11 cellular contexts compared by ENCODE assay signal in the genomic region with DNA sequence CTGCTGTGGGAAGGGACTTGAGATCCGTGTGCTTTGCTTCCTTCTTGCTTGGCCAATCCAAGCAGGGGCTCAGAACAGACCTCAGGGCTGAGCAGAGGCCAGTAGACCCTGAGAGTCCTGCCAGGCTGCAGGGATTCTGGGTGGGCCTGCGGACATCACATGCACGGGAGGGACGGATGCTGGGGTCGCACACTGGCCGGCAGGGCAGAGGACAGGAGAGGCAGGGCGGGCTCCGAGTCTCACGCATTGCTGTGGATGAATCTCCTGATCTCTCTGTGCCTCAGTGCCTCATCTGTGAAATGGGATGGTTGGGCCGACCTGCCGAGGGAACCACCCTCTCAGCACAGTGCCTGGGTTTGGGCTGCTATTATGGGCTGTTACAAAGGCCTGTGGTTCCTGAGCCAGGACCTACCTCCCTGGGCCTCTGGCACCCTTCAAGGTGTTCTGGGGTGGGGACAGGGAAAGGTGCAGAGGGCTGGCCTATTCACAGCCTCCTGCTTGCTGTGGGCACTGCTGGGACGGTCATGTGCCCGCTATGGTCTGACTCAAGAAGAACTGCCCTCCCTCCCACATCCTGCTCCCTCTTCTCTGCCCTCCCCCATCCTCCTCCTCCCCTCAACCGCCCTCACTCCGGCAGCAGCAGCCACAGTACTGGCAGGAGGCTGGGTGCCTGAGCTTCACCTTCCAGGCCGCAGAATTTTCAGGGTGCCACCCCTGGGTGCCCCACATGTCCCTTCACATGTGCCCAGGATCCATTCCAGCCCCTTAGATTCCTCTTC. TPM values are rescaled to one million over a fixed set of nuclear protein-coding genes. Genes with fewer than 3 reads are reported as not detected.
DNase-seq lines count a peak whose midpoint lies in the region; ATAC-seq and TF ChIP-seq lines count a peak whose summit lies in the region.
"Had no signal": no experiment of that assay in that cellular context is flagged by ENCODE, and none has a peak within 500 bp of the region (broad histone marks: within the 10 kb centered on the region; RNA-seq: fewer than 3 reads in every experiment).

No MANE protein-coding gene starts in this region.

- no peak overlapping the region for H3K23ac ChIP-seq in neuronal stem cell (ENCODE audit: low read depth, low read length, poor library complexity)

- ATAC-seq in effector memory CD8-positive, alpha-beta T cell (replicated peaks) = peak; percentile 16
- ATAC-seq in HG03354 (IDR thresholded peaks at IDR 0.05; ENCODE audit: poor library complexity, severe bottlenecking, unreplicated experiment) = no peak
- ATAC-seq: activated CD4-positive, alpha-beta T cell treated with anti-CD3 and anti-CD28 coated beads for 36 hours; gastrocnemius medialis had no signal

- DNase-seq in EH (ENCODE audit: low read depth) (peak; percentile 56), OCI-M1 (lab: John Stamatoyannopoulos, UW) (peak; percentile 42), neuronal stem cell (ENCODE audit: low spot score) (no peak), HuH-7 (ENCODE audit: low spot score) (no peak), hepatocyte (ENCODE audit: low spot score) (no peak)
- no peak for DNase-seq in effector memory CD8-positive, alpha-beta T cell
- no peak for DNase-seq in stimulated activated CD4-positive, alpha-beta T cell treated with anti-CD3 and anti-CD28 coated beads, Interleukin-12 subunit alpha, Interleukin-12 subunit beta, amount 100 ng/mL, for 4 hours
- DNase-seq: activated CD4-positive, alpha-beta T cell treated with anti-CD3 and anti-CD28 coated beads for 36 hours; gastrocnemius medialis; Peyer's patch had no signal

- H3K9me2 ChIP-seq in hepatocyte (replicated peaks; ENCODE audit: insufficient read depth) = no peaks in the 10 kb centered on the region

- peak overlapping the region; percentile 42 for H3K14ac ChIP-seq in neuronal stem cell (ENCODE audit: low read length)

- H3K9ac ChIP-seq in neuronal stem cell (ENCODE audit: low read depth, low read length, poor library complexity) = peak overlapping the region; percentile 22

- no peak overlapping the region for H3K4ac ChIP-seq in neuronal stem cell (ENCODE audit: low read length)

- peak overlapping the region; percentile 23 for H2AK5ac ChIP-seq in neuronal stem cell (ENCODE audit: low read depth, low read length)

- H3K9me3 ChIP-seq in neuronal stem cell (replicated peaks in 1 of 2; ENCODE audit: control insufficient read depth in 2 of 2, insufficient read depth in 1 of 2, low read depth in 1 of 2, low read length in 2 of 2) (peaks cover 0 to 3% of the 10 kb centered on the region in 2 donors), hepatocyte (ENCODE audit: low read depth) (no peaks in the 10 kb centered on the region)
- H3K9me3 ChIP-seq: gastrocnemius medialis, Peyer's patch had no signal

- peak overlapping the region; percentile 72 for H3K18ac ChIP-seq in neuronal stem cell (ENCODE audit: low read length)

- H3K4me2 ChIP-seq in neuronal stem cell (ENCODE audit: insufficient read depth, low read length, poor library complexity, severe bottlenecking) (no peak overlapping the region), hepatocyte (no peak overlapping the region)

- WGBS in neuronal stem cell (ENCODE audit: extremely low coverage in 2 of 2, insufficient read length in 2 of 2, insufficient replicate concordance in 1 of 2), 2 donors = no CpG with 5 or more reads among the region's 16 CpGs
- WGBS in hepatocyte (ENCODE audit: low lambda C conversion rate, missing lambda C conversion rate) = 91% methylated on average over 16 of the region's 16 CpGs

- H2BK15ac ChIP-seq in neuronal stem cell (ENCODE audit: low read length) = no peak overlapping the region

- H3K9me3 Mint-ChIP-seq in effector memory CD8-positive, alpha-beta T cell = no peaks in the 10 kb centered on the region

- peak overlapping the region; percentile 71 for H2BK5ac ChIP-seq in neuronal stem cell (ENCODE audit: low read length)

- no peak overlapping the region for H3K27ac ChIP-seq in neuronal stem cell (replicated peaks; ENCODE audit: low read length)
- H3K27ac ChIP-seq in hepatocyte = no peak overlapping the region
- H3K27ac ChIP-seq: gastrocnemius medialis, Peyer's patch had no signal

- H4K20me1 ChIP-seq in hepatocyte (ENCODE audit: insufficient read depth, poor library complexity, severe bottlenecking) = no peaks in the 10 kb centered on the region

- H3K79me2 ChIP-seq in hepatocyte = no peaks in the 10 kb centered on the region

- no peak overlapping the region for H4K8ac ChIP-seq in neuronal stem cell (ENCODE audit: low read depth, low read length)

- H3K79me1 ChIP-seq in neuronal stem cell (ENCODE audit: low read depth, low read length) = peaks cover 5% of the 10 kb centered on the region

- no peak overlapping the region for H3K4me3 Mint-ChIP-seq in effector memory CD8-positive, alpha-beta T cell
- H3K4me3 Mint-ChIP-seq: activated CD4-positive, alpha-beta T cell treated with anti-CD3 and anti-CD28 coated beads for 36 hours had no signal

- no peak overlapping the region for H3K27ac Mint-ChIP-seq in effector memory CD8-positive, alpha-beta T cell
- H3K27ac Mint-ChIP-seq: activated CD4-positive, alpha-beta T cell treated with anti-CD3 and anti-CD28 coated beads for 36 hours had no signal

- peaks cover 16 to 23% of the 10 kb centered on the region in 2 donors for H3K4me1 ChIP-seq in neuronal stem cell (ENCODE audit: control insufficient read depth in 2 of 2, insufficient read depth in 1 of 2, low read depth in 1 of 2, low read length in 2 of 2)
- peaks cover 6% of the 10 kb centered on the region for H3K4me1 ChIP-seq in hepatocyte (ENCODE audit: insufficient read depth)
- H3K4me1 ChIP-seq: gastrocnemius medialis, Peyer's patch had no signal

- no peak for TF ChIP-seq CTCF in hepatocyte (IDR thresholded peaks at IDR 0.05; ENCODE audit: poor library complexity)

- no peak overlapping the region for H3K4me3 ChIP-seq in neuronal stem cell (ENCODE audit: low read length in 2 of 2)
- H3K4me3 ChIP-seq in hepatocyte = no peak overlapping the region
- H3K4me3 ChIP-seq: gastrocnemius medialis, Peyer's patch had no signal

- no peak overlapping the region for H2AFZ ChIP-seq in neuronal stem cell (ENCODE audit: low read length)
- H2AFZ ChIP-seq in hepatocyte = no peak overlapping the region

- H3K27me3 ChIP-seq in neuronal stem cell (ENCODE audit: control insufficient read depth in 3 of 3, insufficient read depth in 3 of 3, low read depth in 1 of 3, low read length in 3 of 3) (no peaks in the 10 kb centered on the region), hepatocyte (no peaks in the 10 kb centered on the region)
- H3K27me3 ChIP-seq: gastrocnemius medialis, Peyer's patch had no signal

- H3K4me1 Mint-ChIP-seq in effector memory CD8-positive, alpha-beta T cell (ENCODE audit: low read depth in 2 of 2) = peaks cover 0 to 8% of the 10 kb centered on the region in 2 donors
- H3K4me1 Mint-ChIP-seq: activated CD4-positive, alpha-beta T cell treated with anti-CD3 and anti-CD28 coated beads for 36 hours had no signal

- H3K27me3 Mint-ChIP-seq in effector memory CD8-positive, alpha-beta T cell = no peaks in the 10 kb centered on the region
- H3K27me3 Mint-ChIP-seq: activated CD4-positive, alpha-beta T cell treated with anti-CD3 and anti-CD28 coated beads for 36 hours had no signal

- H4K91ac ChIP-seq in neuronal stem cell (ENCODE audit: low read depth, low read length, poor library complexity) = no peak overlapping the region

- H3K36me3 Mint-ChIP-seq in effector memory CD8-positive, alpha-beta T cell (ENCODE audit: insufficient read depth) = peaks cover 3% of the 10 kb centered on the region

- peaks cover 13 to 19% of the 10 kb centered on the region in 2 donors for H3K36me3 ChIP-seq in neuronal stem cell (replicated peaks in 1 of 2; ENCODE audit: control insufficient read depth in 2 of 2, insufficient read depth in 2 of 2, low read length in 2 of 2)
- H3K36me3 ChIP-seq in hepatocyte (replicated peaks; ENCODE audit: insufficient read depth, low read depth) = no peaks in the 10 kb centered on the region
- H3K36me3 ChIP-seq: gastrocnemius medialis, Peyer's patch had no signal

- no peak overlapping the region for H2BK120ac ChIP-seq in neuronal stem cell (ENCODE audit: low read depth, low read length)

- no peak overlapping the region for H2BK12ac ChIP-seq in neuronal stem cell (ENCODE audit: low read length)

RNA-seq across cellular contexts. Expression of gene NCS1, which starts 43.3 kb away (rescaled TPM):
- 36.7 TPM for polyA plus RNA-seq in neuronal stem cell (2013, experiment 1 of 2)
- 36.1 TPM for polyA plus RNA-seq in neuronal stem cell (2013, experiment 2 of 2)
- total RNA-seq in hepatocyte = 16.8 and 16.9 TPM in 2 replicates
- polyA plus RNA-seq in hepatocyte = 20.9 and 25.3 TPM in 2 replicates

RNA-seq across cellular contexts. Expression of gene HMCN2, which starts 50.0 kb away (rescaled TPM):
- polyA plus RNA-seq in neuronal stem cell (2013, experiment 1 of 2) = 0.42 TPM
- polyA plus RNA-seq in neuronal stem cell (2013, experiment 2 of 2) = 0.24 TPM
- total RNA-seq in hepatocyte = 0.20 and 0.50 TPM in 2 replicates
- 0.54 and 2.7 TPM in 2 replicates for polyA plus RNA-seq in hepatocyte

Comparison
In these comparisons a context has a peak if more than half of its experiments do, and no peak if none do; other contexts are left out.
1. DNase-seq: peak in EH (single experiment) and OCI-M1 (single experiment); none in effector memory CD8-positive, alpha-beta T cell (0 of 3), neuronal stem cell (single experiment), HuH-7 (single experiment), stimulated activated CD4-positive, alpha-beta T cell treated with anti-CD3 and anti-CD28 coated beads, Interleukin-12 subunit alpha, Interleukin-12 subunit beta, amount 100 ng/mL, for 4 hours (single experiment) and hepatocyte (single experiment).